ENCODE assay signal across 8 cellular contexts in genomic region chr1:50971748-50972305, GRCh38. TPM values are rescaled to one million over a fixed set of nuclear protein-coding genes. Genes with fewer than 3 reads are reported as not detected.
DNase-seq lines count a peak whose midpoint lies in the region; ATAC-seq and TF ChIP-seq lines count a peak whose summit lies in the region.
"Had no signal": no experiment of that assay in that cellular context is flagged by ENCODE, and none has a peak within 500 bp of the region (broad histone marks: within the 10 kb centered on the region; RNA-seq: fewer than 3 reads in every experiment).

No MANE protein-coding gene starts in this region.

- TF ChIP-seq CTCF in GM13976 (IDR thresholded peaks at IDR 0.05; ENCODE audit: borderline replicate concordance, control extremely low read depth, extremely low read depth, insufficient read depth, missing control alignments) (no peak), VCaP (conservative IDR thresholded peaks at IDR 0.05) (no peak)

- no peak overlapping the region for H3K27ac ChIP-seq in CD4-positive, CD25-positive, alpha-beta regulatory T cell (ENCODE audit: insufficient read depth, low read length, poor library complexity, severe bottlenecking)
- peak overlapping the region; percentile 86; the same call in 1 of the 2 replicates for H3K27ac ChIP-seq in VCaP
- peak overlapping the region; percentile 91 for H3K27ac ChIP-seq in muscle layer of duodenum (ENCODE audit: low read length)

- no peak for ATAC-seq in CD4-positive, CD25-positive, alpha-beta regulatory T cell (ENCODE audit: low read depth in 2 of 2)
- no peak for ATAC-seq in HG03342 (IDR thresholded peaks at IDR 0.05; ENCODE audit: unreplicated experiment)

- peaks cover 3% of the 10 kb centered on the region for H3K27me3 ChIP-seq in CD4-positive, CD25-positive, alpha-beta regulatory T cell (ENCODE audit: control insufficient read depth, insufficient read depth, low read length)
- H3K27me3 ChIP-seq in muscle layer of duodenum (ENCODE audit: low read depth, low read length): peaks cover 5% of the 10 kb centered on the region

- H3K9me3 ChIP-seq in CD4-positive, CD25-positive, alpha-beta regulatory T cell (ENCODE audit: control insufficient read depth in 2 of 2, low read length in 2 of 2): no peaks in the 10 kb centered on the region
- no peaks in the 10 kb centered on the region for H3K9me3 ChIP-seq in muscle layer of duodenum (ENCODE audit: control insufficient read depth in 1 of 2, low read length in 2 of 2)

- H3K4me1 ChIP-seq in CD4-positive, CD25-positive, alpha-beta regulatory T cell (ENCODE audit: control insufficient read depth, insufficient read depth, low read length, poor library complexity, severe bottlenecking): peaks cover 47% of the 10 kb centered on the region
- H3K4me1 ChIP-seq in muscle layer of duodenum (ENCODE audit: control insufficient read depth in 1 of 2, insufficient read depth in 2 of 2, low read length in 2 of 2): peaks cover 0 to 3% of the 10 kb centered on the region in 2 donors

- no peak for DNase-seq in CD4-positive, CD25-positive, alpha-beta regulatory T cell
- peak; percentile 28 for DNase-seq in GM13976 (ENCODE audit: low spot score)
- no peak for DNase-seq in activated gamma-delta T cell (lab: John Stamatoyannopoulos, UW)
- DNase-seq in SW480 (ENCODE audit: low spot score): no peak
- DNase-seq: activated naive CD4-positive, alpha-beta T cell treated with Interleukin-2 at 50 U/mL for 16 hours had no signal

- no peaks in the 10 kb centered on the region for H3K36me3 ChIP-seq in CD4-positive, CD25-positive, alpha-beta regulatory T cell (ENCODE audit: control insufficient read depth, insufficient read depth, low read length)
- H3K36me3 ChIP-seq in muscle layer of duodenum (ENCODE audit: control insufficient read depth in 1 of 2, insufficient read depth in 2 of 2, low read length in 2 of 2): peaks cover 0 to 5% of the 10 kb centered on the region in 2 donors

- no peaks in the 10 kb centered on the region for H3K36me3 Mint-ChIP-seq in CD4-positive, CD25-positive, alpha-beta regulatory T cell

- H3K4me3 ChIP-seq in CD4-positive, CD25-positive, alpha-beta regulatory T cell (ENCODE audit: low read depth, low read length): peak overlapping the region; percentile 94
- H3K4me3 ChIP-seq in muscle layer of duodenum (ENCODE audit: low read depth in 1 of 2, low read length in 2 of 2): peak overlapping the region; percentile 86 to 91

- H3K27me3 Mint-ChIP-seq in CD4-positive, CD25-positive, alpha-beta regulatory T cell: peaks cover 4% of the 10 kb centered on the region

- in situ Hi-C loops in GM13976 (cut with MboI; ENCODE audit: low sequenced_read_pairs, unreplicated experiment): loop anchor here (25.0 kb wide), 1 partner anchor 565 kb away; no protein-coding TSS in a partner anchor

- H3K4me1 Mint-ChIP-seq in CD4-positive, CD25-positive, alpha-beta regulatory T cell: peaks cover 12 to 43% (median 25%) of the 10 kb centered on the region in 4 donors

- no peak overlapping the region for H3K27ac Mint-ChIP-seq in CD4-positive, CD25-positive, alpha-beta regulatory T cell

- H3K9me3 Mint-ChIP-seq in CD4-positive, CD25-positive, alpha-beta regulatory T cell: no peaks in the 10 kb centered on the region

- H3K4me3 Mint-ChIP-seq in CD4-positive, CD25-positive, alpha-beta regulatory T cell: peak overlapping the region; percentile 94 to 98 (median 97)

RNA-seq across cellular contexts. Expression of gene CDKN2C, which starts 1.8 kb away (rescaled TPM):
- total RNA-seq in CD4-positive, CD25-positive, alpha-beta regulatory T cell: 12.6 TPM
- polyA plus RNA-seq in CD4-positive, CD25-positive, alpha-beta regulatory T cell: 10 to 100 TPM; 11.8 to 26.2 (median 20.6) TPM

RNA-seq across cellular contexts. Expression of gene FAF1, which starts 11.8 kb away (rescaled TPM):
- total RNA-seq in CD4-positive, CD25-positive, alpha-beta regulatory T cell: 56.6 TPM
- 10 to 100 TPM; 28.9 to 58.2 (median 42.9) TPM for polyA plus RNA-seq in CD4-positive, CD25-positive, alpha-beta regulatory T cell
